18 cellular contexts compared by ENCODE assay signal in genomic region chr9:81560851-81561732, GRCh38.
A peak's percentile ranks its signal among the peaks of the same experiment; 100 is the strongest.
DNase-seq lines count a peak whose midpoint lies in the region; ATAC-seq and TF ChIP-seq lines count a peak whose summit lies in the region.
"Had no signal": no experiment of that assay in that cellular context is flagged by ENCODE, and none has a peak within 500 bp of the region (broad histone marks: within the 10 kb centered on the region; RNA-seq: fewer than 3 reads in every experiment).

No MANE protein-coding gene starts in this region.

- peaks cover 67% of the 10 kb centered on the region for H3K4me1 Mint-ChIP-seq in HFFc6 (ENCODE audit: low read depth)
- peaks cover 18% of the 10 kb centered on the region for H3K4me1 Mint-ChIP-seq in memory B cell

- H3K36me3 Mint-ChIP-seq in HFFc6 (ENCODE audit: low read depth), result no peaks in the 10 kb centered on the region
- H3K36me3 Mint-ChIP-seq in memory B cell, result no peaks in the 10 kb centered on the region

- no peak for DNase-seq in HFFc6
- DNase-seq in MG63, result peak; percentile 8
- peak; percentile 25 to 54 for DNase-seq in memory B cell (ENCODE audit: low spot score in 2 of 2)
- DNase-seq in NCI-H146 (lab: John Stamatoyannopoulos, UW), result no peak
- no peak for DNase-seq in foreskin keratinocyte
- no peak for DNase-seq in NCI-H69 (lab: John Stamatoyannopoulos, UW)
- DNase-seq in activated naive CD4-positive, alpha-beta T cell treated with Interleukin-2 at 50 U/mL for 16 hours, result no peak
- DNase-seq: activated CD4-positive, alpha-beta T cell treated with anti-CD3 and anti-CD28 coated beads, Interleukin-2, amount 50 U/mL, for 4 hours; body of pancreas; DMS53; effector memory CD4-positive, alpha-beta T cell; gastrocnemius medialis; kidney glomerular epithelial cell; NCI-H2171 had no signal

- H3K4me3 Mint-ChIP-seq in HFFc6 (no peak overlapping the region), memory B cell (peak overlapping the region; percentile 93)
- H3K4me3 Mint-ChIP-seq: T-helper 2 cell treated with Interferon-gamma antibody and Interleukin-4, amounts not matched to agents 5 μg/mL and 100 μg/mL, for 36 hours had no signal

- no peaks in the 10 kb centered on the region for H3K9me3 Mint-ChIP-seq in HFFc6
- H3K9me3 Mint-ChIP-seq in memory B cell, result peaks cover 2% of the 10 kb centered on the region
- H3K9me3 Mint-ChIP-seq: activated T-helper 2 cell treated with anti-CD3 and anti-CD28 coated beads, Interferon-gamma antibody, Interleukin-2, Interleukin-4, amounts not matched to agents 10 μg/mL and 5 μg/mL and 100 μg/mL, durations not matched to agents 14 hours and 24 hours and 36 hours; T-helper 2 cell treated with Interferon-gamma antibody and Interleukin-4, amounts not matched to agents 5 μg/mL and 100 μg/mL, for 36 hours had no signal

- H3K9me3 ChIP-seq in MG63, result no peaks in the 10 kb centered on the region
- H3K9me3 ChIP-seq: body of pancreas, gastrocnemius medialis, vagina had no signal

- no peaks in the 10 kb centered on the region for H3K36me3 ChIP-seq in MG63
- H3K36me3 ChIP-seq: gastrocnemius medialis, vagina had no signal

- H3K27ac ChIP-seq in foreskin keratinocyte, result no peak overlapping the region
- H3K27ac ChIP-seq: vagina had no signal

- ATAC-seq in GM18502 (IDR thresholded peaks at IDR 0.05; ENCODE audit: poor library complexity, unreplicated experiment), result peak; percentile 90
- ATAC-seq in memory B cell (ENCODE audit: low read depth), result peak; percentile 87
- no peak for ATAC-seq in foreskin keratinocyte
- ATAC-seq: body of pancreas, gastrocnemius medialis had no signal

- H3K4me1 ChIP-seq in foreskin keratinocyte, result peaks cover 27% of the 10 kb centered on the region

- H3K4me3 ChIP-seq in MG63, result no peak overlapping the region
- H3K4me3 ChIP-seq: body of pancreas, gastrocnemius medialis, vagina had no signal

- H3K27me3 ChIP-seq in MG63, result no peaks in the 10 kb centered on the region
- no peaks in the 10 kb centered on the region for H3K27me3 ChIP-seq in foreskin keratinocyte
- H3K27me3 ChIP-seq: body of pancreas, gastrocnemius medialis, vagina had no signal

- peak overlapping the region; percentile 59; the same call in 1 of the 2 replicates for H3K27ac Mint-ChIP-seq in HFFc6
- peak overlapping the region; percentile 96 for H3K27ac Mint-ChIP-seq in memory B cell
- H3K27ac Mint-ChIP-seq: activated T-helper 2 cell treated with anti-CD3 and anti-CD28 coated beads, Interferon-gamma antibody, Interleukin-2, Interleukin-4, amounts not matched to agents 10 μg/mL and 5 μg/mL and 100 μg/mL, durations not matched to agents 14 hours and 24 hours and 36 hours; T-helper 2 cell treated with Interferon-gamma antibody and Interleukin-4, amounts not matched to agents 5 μg/mL and 100 μg/mL, for 36 hours had no signal

- H3K27me3 Mint-ChIP-seq in HFFc6 (ENCODE audit: insufficient read depth) (no peaks in the 10 kb centered on the region; the same call in 1 of the 2 replicates), memory B cell (no peaks in the 10 kb centered on the region)

- TF ChIP-seq CTCF in HFFc6 (IDR thresholded peaks at IDR 0.05), result no peak
- no peak for TF ChIP-seq CTCF in foreskin keratinocyte (conservative IDR thresholded peaks at IDR 0.05)

Comparison
In these comparisons a context has a peak if more than half of its experiments do, and no peak if none do; other contexts are left out.
1. DNase-seq: peak in MG63 (single experiment) and memory B cell (2 of 2); none in HFFc6 (single experiment), NCI-H146 (single experiment), foreskin keratinocyte (0 of 2), NCI-H69 (single experiment) and activated naive CD4-positive, alpha-beta T cell treated with Interleukin-2 at 50 U/mL for 16 hours (single experiment).